ENCODE assay signal across 8 cellular contexts in genomic region chr16:82995927-82996441, GRCh38.
DNase-seq lines count a peak whose midpoint lies in the region; ATAC-seq, FAIRE-seq and TF ChIP-seq lines count a peak whose summit lies in the region.

No MANE protein-coding gene starts in this region.

- peak; percentile 83 for DNase-seq in fibroblast of the aortic adventitia (ENCODE audit: low read depth)
- peak; percentile 92 for DNase-seq in small intestine
- no peak for DNase-seq in NCI-H2227 treated with DMSO at 0.1 percent for 48 hours (lab: John Stamatoyannopoulos, UW)
- no peak for DNase-seq in GM10248 (ENCODE audit: extremely low spot score)
- no peak for DNase-seq in GM20000 (ENCODE audit: low spot score)

- H3K27ac ChIP-seq in HEK293 (ENCODE audit: extremely low read depth, low read depth, low read length) (peak overlapping the region; percentile 7; the same call in 1 of the 2 replicates), small intestine (ENCODE audit: low read depth in 1 of 2, low read length in 1 of 2) (peak overlapping the region; percentile 64 to 72)

- no peak for ATAC-seq in HG03469 (IDR thresholded peaks at IDR 0.05; ENCODE audit: unreplicated experiment)

- H3K4me3 ChIP-seq in HEK293 (ENCODE audit: low read depth, low read length) (no peak overlapping the region), fibroblast of the aortic adventitia (ENCODE audit: low read depth, low read length) (no peak overlapping the region), small intestine (ENCODE audit: low read depth in 1 of 2, low read length in 2 of 2) (no peak overlapping the region)

- H3K36me3 ChIP-seq in HEK293 (ENCODE audit: control insufficient read depth in 2 of 2, insufficient read depth in 1 of 2, low read length in 2 of 2) (no peaks in the 10 kb centered on the region), small intestine (ENCODE audit: control insufficient read depth in 2 of 2, insufficient read depth in 2 of 2, low read length in 2 of 2) (no peaks in the 10 kb centered on the region)

- POLR2A ChIA-PET in HEK293 (lab: Yijun Ruan, JAX) (no interaction called here), GM10248 (lab: Yijun Ruan, JAX) (no interaction called here)

- 7 to 20% (median 13%) methylated on average over 5 of the region's 5 CpGs for WGBS in small intestine, 3 donors

- H3K9me3 ChIP-seq in HEK293 (ENCODE audit: control insufficient read depth, insufficient read depth, low read depth, low read length) (no peaks in the 10 kb centered on the region), small intestine (ENCODE audit: control insufficient read depth, low read depth) (no peaks in the 10 kb centered on the region)

- TF ChIP-seq CTCF in HEK293 (tag by site-specific recombination; IDR thresholded peaks at IDR 0.05) (no peak), fibroblast of the aortic adventitia (IDR thresholded peaks at IDR 0.05; ENCODE audit: insufficient read depth, low read length) (no peak), GM10248 (IDR thresholded peaks at IDR 0.05; ENCODE audit: control extremely low read depth, extremely low read depth, low read depth, missing control alignments) (no peak), GM20000 (IDR thresholded peaks at IDR 0.05; ENCODE audit: extremely low read depth, missing control alignments) (no peak)

- peaks cover 2% of the 10 kb centered on the region; the same call in 1 of the 2 replicates for H3K4me1 ChIP-seq in HEK293 (ENCODE audit: control insufficient read depth, insufficient read depth, low read length)
- H3K4me1 ChIP-seq in small intestine (ENCODE audit: control insufficient read depth in 2 of 2, insufficient read depth in 1 of 2, low read depth in 1 of 2, low read length in 1 of 2) = peaks cover 2 to 13% of the 10 kb centered on the region in 2 donors

- no peaks in the 10 kb centered on the region for H3K27me3 ChIP-seq in small intestine (ENCODE audit: control insufficient read depth in 2 of 2, insufficient read depth in 2 of 2, low read length in 2 of 2)

- CTCF ChIA-PET in HEK293 (lab: Yijun Ruan, JAX) (no interaction called here), GM10248 (lab: Yijun Ruan, JAX) (no interaction called here)

- no peak for FAIRE-seq in small intestine (lab: Jason Lieb, UNC)

TF ChIP-seq in HEK293, 187 proteins besides CTCF, POLR2A, EP300 and RAD21:
- no peak for TF ChIP-seq KLF17 (tag by site-specific recombination; IDR thresholded peaks at IDR 0.05)
- no peak for TF ChIP-seq HOXD13 (CRISPR knock-in tag; IDR thresholded peaks at IDR 0.05; ENCODE audit: borderline replicate concordance)
- no peak for TF ChIP-seq GLI2 (tag by site-specific recombination; IDR thresholded peaks at IDR 0.05; ENCODE audit: borderline replicate concordance, low read depth)
- TF ChIP-seq ZNF629 (tag by site-specific recombination; IDR thresholded peaks at IDR 0.05) = no peak
- TF ChIP-seq ZNF24 (tag by site-specific recombination; IDR thresholded peaks at IDR 0.05) = no peak
- TF ChIP-seq ZNF558 (tag by site-specific recombination; IDR thresholded peaks at IDR 0.05) = no peak
- TF ChIP-seq ZNF48 (tag by site-specific recombination; IDR thresholded peaks at IDR 0.05) = no peak

TF ChIP-seq in PFSK-1, 5 proteins besides CTCF, POLR2A, EP300 and RAD21:
- TF ChIP-seq POLR2AphosphoS5 (IDR thresholded peaks at IDR 0.05; ENCODE audit: low read depth, low read length) (0 out of 2 replicates have a peak, but pooled peaks have one; percentile 22), TAF1 (IDR thresholded peaks at IDR 0.05; ENCODE audit: borderline replicate concordance, insufficient read depth, low read length) (no peak)

Comparison
In these comparisons a context has a peak if more than half of its experiments do, and no peak if none do; other contexts are left out.
1. DNase-seq: peak in fibroblast of the aortic adventitia (single experiment) and small intestine (single experiment); none in NCI-H2227 treated with DMSO at 0.1 percent for 48 hours (single experiment), GM10248 (single experiment) and GM20000 (single experiment).